Comparison of ENCODE assay signal across 19 cellular contexts in genomic region chr18:43681661-43682060, GRCh38.
"Had no signal": no experiment of that assay in that cellular context is flagged by ENCODE, and none has a peak within 500 bp of the region (broad histone marks: within the 10 kb centered on the region; RNA-seq: fewer than 3 reads in every experiment).

No MANE protein-coding gene starts in this region.

- H3K9me3 ChIP-seq: adrenal gland, thyroid gland had no signal

- H3K4me3 ChIP-seq: adrenal gland, lung, thyroid gland had no signal

- H3K27ac Mint-ChIP-seq: activated naive CD4-positive, alpha-beta T cell treated with anti-CD3 and anti-CD28 coated beads, Interleukin-2, amount 50 U/mL, for 72 hours; activated T-cell treated with anti-CD3 and anti-CD28 coated beads, Interleukin-2, amount 50 U/mL, for 72 hours; dendritic cell treated with granulocyte-macrophage colony-stimulating factor and Interleukin-4, amounts not matched to agents 40 ng/mL and 50 ng/mL, for 4 days; nephron; T-helper 1 cell treated with Interleukin-12 subunit alpha and Interleukin-12 subunit beta and Interleukin-4 antibody, amounts not matched to agents 30 μg/mL and 1 μg/mL, for 36 hours had no signal

- H3K27ac ChIP-seq: adrenal gland, thyroid gland, WERI-Rb-1 had no signal

- DNase-seq: activated CD4-positive, alpha-beta T cell treated with anti-CD3 and anti-CD28 coated beads, Interleukin-2, amount 50 U/mL, for 4 hours; activated gamma-delta T cell treated with Interleukin-2 at 50 U/mL for 16 hours; activated T-cell treated with anti-CD3 and anti-CD28 coated beads, Interleukin-2, amount 50 U/mL, for 72 hours; adrenal gland; effector CD8-positive, alpha-beta T cell; midbrain; nucleus accumbens; posterior cingulate gyrus; right cardiac atrium; stimulated activated CD4-positive, alpha-beta T cell treated with anti-CD3 and anti-CD28 coated beads, Interleukin-2, amount 100 ng/mL, for 24 hours; stimulated activated naive CD4-positive, alpha-beta T cell treated with Interleukin-2 at 50 U/mL for 16 hours; thyroid gland; WERI-Rb-1 had no signal

- H3K4me1 ChIP-seq: adrenal gland, thyroid gland had no signal

- H3K27me3 Mint-ChIP-seq: dendritic cell treated with granulocyte-macrophage colony-stimulating factor and Interleukin-4, amounts not matched to agents 40 ng/mL and 50 ng/mL, for 4 days had no signal

- H3K4me1 Mint-ChIP-seq: nephron had no signal

- H3K4me3 Mint-ChIP-seq: activated T-cell treated with anti-CD3 and anti-CD28 coated beads, Interleukin-2, amount 50 U/mL, for 72 hours; dendritic cell treated with granulocyte-macrophage colony-stimulating factor and Interleukin-4, amounts not matched to agents 40 ng/mL and 50 ng/mL, for 4 days; nephron; T-helper 1 cell treated with Interleukin-12 subunit alpha and Interleukin-12 subunit beta and Interleukin-4 antibody, amounts not matched to agents 30 μg/mL and 1 μg/mL, for 36 hours had no signal

- H3K36me3 ChIP-seq: adrenal gland, thyroid gland, WERI-Rb-1 had no signal

- ATAC-seq: activated naive CD4-positive, alpha-beta T cell treated with anti-CD3 and anti-CD28 coated beads, Interleukin-2, amount 50 U/mL, for 72 hours; activated T-cell treated with anti-CD3 and anti-CD28 coated beads, Interleukin-2, amount 50 U/mL, for 72 hours; esophagus mucosa; right cardiac atrium had no signal

- H3K27me3 ChIP-seq: adrenal gland, thyroid gland had no signal
